In the genomic region with DNA sequence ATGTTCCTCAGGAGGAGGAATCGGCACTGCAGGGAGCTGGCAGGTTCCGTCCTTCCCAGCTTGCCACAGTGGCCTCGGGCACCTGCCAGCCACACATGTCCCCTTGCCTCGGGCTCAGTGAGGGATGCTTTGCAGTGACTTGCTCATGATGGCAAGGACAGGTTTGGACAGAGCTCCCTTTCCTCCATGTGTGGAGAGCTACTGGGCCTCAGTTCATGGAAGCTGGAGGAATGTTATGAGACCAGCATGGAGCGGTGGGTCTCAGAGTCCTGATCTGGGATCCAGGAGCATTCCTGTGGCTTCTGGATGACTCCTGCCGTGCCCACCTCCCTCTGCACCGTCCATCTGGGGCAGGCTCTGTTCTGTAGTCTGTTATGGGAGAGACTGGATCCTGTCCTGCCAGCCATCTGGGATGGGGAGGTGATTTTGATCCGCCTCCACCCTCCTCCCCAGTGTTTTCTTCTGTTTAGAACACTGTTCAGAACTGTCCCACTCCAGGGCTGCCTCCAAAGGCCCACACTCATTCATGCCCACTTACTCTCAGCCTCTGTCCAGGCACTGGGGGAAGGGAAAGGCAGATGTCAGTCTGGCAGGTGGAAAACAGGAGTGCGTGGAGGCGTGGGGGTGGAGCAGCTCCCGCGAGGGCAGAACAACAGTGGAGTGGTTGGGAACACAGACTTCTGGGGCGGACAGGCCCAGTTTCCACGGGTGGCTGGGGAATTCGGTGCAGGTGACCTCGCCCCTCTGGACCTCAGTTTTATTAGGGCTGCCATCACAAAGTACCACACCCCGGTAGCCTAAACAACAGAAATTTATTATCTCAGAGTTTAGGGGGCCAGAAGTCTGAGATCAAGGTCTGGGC, we compare ENCODE assay signal across 12 cellular contexts. TPM values are rescaled to one million over a fixed set of nuclear protein-coding genes. Genes with fewer than 3 reads are reported as not detected.
DNase-seq lines count a peak whose midpoint lies in the region; ATAC-seq and TF ChIP-seq lines count a peak whose summit lies in the region.
"Had no signal": no experiment of that assay in that cellular context is flagged by ENCODE, and none has a peak within 500 bp of the region (broad histone marks: within the 10 kb centered on the region; RNA-seq: fewer than 3 reads in every experiment).

No MANE protein-coding gene starts in this region.

- no peak overlapping the region for H2AFZ ChIP-seq in SK-N-SH (ENCODE audit: low read depth)

- H3K4me3 Mint-ChIP-seq in type B pancreatic cell: no peak overlapping the region
- H3K4me3 Mint-ChIP-seq: effector memory CD8-positive, alpha-beta T cell had no signal

- H3K36me3 ChIP-seq in SK-N-SH (replicated peaks in 1 of 2; ENCODE audit: control insufficient read depth in 1 of 2, insufficient read depth in 2 of 2, low read length in 1 of 2): peaks cover 0 to 3% of the 10 kb centered on the region in 2 experiments

- no peak for DNase-seq in SK-N-SH
- DNase-seq in T1000 (lab: John Stamatoyannopoulos, UW): peak; percentile 38
- DNase-seq in kidney tubule cell (ENCODE audit: low spot score): peak; percentile 37
- DNase-seq in type B pancreatic cell (ENCODE audit: extremely low spot score, unreplicated experiment): no peak
- DNase-seq in activated CD4-positive, CD25-positive, alpha-beta regulatory T cell (lab: John Stamatoyannopoulos, UW): no peak
- DNase-seq: activated CD4-positive, alpha-beta T cell treated with anti-CD3 and anti-CD28 coated beads for 4 hours; activated naive CD4-positive, alpha-beta T cell; effector memory CD8-positive, alpha-beta T cell had no signal

- TF ChIP-seq EP300 in SK-N-SH (IDR thresholded peaks at IDR 0.05; ENCODE audit: borderline replicate concordance in 1 of 2, low read depth in 1 of 2, low read length in 1 of 2): no peak

- peaks cover 11% of the 10 kb centered on the region for H3K4me1 Mint-ChIP-seq in type B pancreatic cell (ENCODE audit: unreplicated experiment)

- H3K4me1 ChIP-seq in SK-N-SH (ENCODE audit: control insufficient read depth in 1 of 2, insufficient read depth in 2 of 2, low read depth in 1 of 2, low read length in 1 of 2): peaks cover 5 to 14% of the 10 kb centered on the region in 2 experiments; a peak in 2 of 4 replicates

- H3K27ac Mint-ChIP-seq in type B pancreatic cell: peak overlapping the region; percentile 77
- H3K27ac Mint-ChIP-seq: effector memory CD8-positive, alpha-beta T cell had no signal

- H3K27me3 ChIP-seq in SK-N-SH (ENCODE audit: insufficient read depth): no peaks in the 10 kb centered on the region
- H3K27me3 ChIP-seq: tibial artery had no signal

- no peaks in the 10 kb centered on the region for H3K27me3 Mint-ChIP-seq in type B pancreatic cell
- H3K27me3 Mint-ChIP-seq: effector memory CD8-positive, alpha-beta T cell had no signal

- peaks cover 99% of the 10 kb centered on the region for H3K79me2 ChIP-seq in SK-N-SH (ENCODE audit: insufficient read depth)

- H3K4me2 ChIP-seq in SK-N-SH: no peak overlapping the region

- H3K27ac ChIP-seq in SK-N-SH (ENCODE audit: low read depth in 2 of 2, low read length in 1 of 2): peak overlapping the region in 1 of 2 experiments; percentile 30; a peak in 1 of 4 replicates
- H3K27ac ChIP-seq: tibial artery had no signal

- H3K9me3 Mint-ChIP-seq in type B pancreatic cell: peaks cover 9% of the 10 kb centered on the region

- POLR2A ChIA-PET in SK-N-SH (lab: Yijun Ruan, JAX): interaction anchor here (0.8 kb wide), 1 partner anchor 38 kb away, joined by 3 read pairs; no protein-coding TSS in a partner anchor

- no peaks in the 10 kb centered on the region for H3K9me2 ChIP-seq in SK-N-SH

- CTCF ChIA-PET in SK-N-SH (lab: Yijun Ruan, JAX): no interaction called here

- H3K9me3 ChIP-seq in SK-N-SH: 0 out of 2 replicates have a peak, but pooled peaks cover 2% of the 10 kb centered on the region

- WGBS in SK-N-SH (ENCODE audit: low lambda C conversion rate): 85% methylated on average over 13 of the region's 17 CpGs

- no peak for TF ChIP-seq RAD21 in SK-N-SH (IDR thresholded peaks at IDR 0.05; ENCODE audit: low read length)

- peaks cover 7% of the 10 kb centered on the region for H3K36me3 Mint-ChIP-seq in type B pancreatic cell

- H4K20me1 ChIP-seq in SK-N-SH (ENCODE audit: insufficient read depth): no peaks in the 10 kb centered on the region

- H3K9ac ChIP-seq in SK-N-SH: no peak overlapping the region

- H3F3A ChIP-seq in SK-N-SH (replicated peaks; ENCODE audit: insufficient read depth): peaks cover 8% of the 10 kb centered on the region

- TF ChIP-seq CTCF in SK-N-SH (IDR thresholded peaks at IDR 0.05): no peak
- TF ChIP-seq CTCF in type B pancreatic cell (conservative IDR thresholded peaks at IDR 0.05): no peak

- no peak overlapping the region for H3K4me3 ChIP-seq in SK-N-SH (ENCODE audit: low read depth in 2 of 2, low read length in 1 of 2)
- H3K4me3 ChIP-seq: tibial artery had no signal

- ATAC-seq in SK-N-SH treated with all-trans-retinoic acid at 6 μM for 48 hours (peak; percentile 64), GM18511 (IDR thresholded peaks at IDR 0.05; ENCODE audit: unreplicated experiment) (no peak), GM19395 (IDR thresholded peaks at IDR 0.05; ENCODE audit: unreplicated experiment) (no peak)
- ATAC-seq: effector memory CD8-positive, alpha-beta T cell had no signal

TF ChIP-seq in SK-N-SH treated with all-trans-retinoic acid at 6 μM for 48 hours, 23 proteins besides CTCF, POLR2A, EP300 and RAD21:
- TF ChIP-seq, protein P1, sequence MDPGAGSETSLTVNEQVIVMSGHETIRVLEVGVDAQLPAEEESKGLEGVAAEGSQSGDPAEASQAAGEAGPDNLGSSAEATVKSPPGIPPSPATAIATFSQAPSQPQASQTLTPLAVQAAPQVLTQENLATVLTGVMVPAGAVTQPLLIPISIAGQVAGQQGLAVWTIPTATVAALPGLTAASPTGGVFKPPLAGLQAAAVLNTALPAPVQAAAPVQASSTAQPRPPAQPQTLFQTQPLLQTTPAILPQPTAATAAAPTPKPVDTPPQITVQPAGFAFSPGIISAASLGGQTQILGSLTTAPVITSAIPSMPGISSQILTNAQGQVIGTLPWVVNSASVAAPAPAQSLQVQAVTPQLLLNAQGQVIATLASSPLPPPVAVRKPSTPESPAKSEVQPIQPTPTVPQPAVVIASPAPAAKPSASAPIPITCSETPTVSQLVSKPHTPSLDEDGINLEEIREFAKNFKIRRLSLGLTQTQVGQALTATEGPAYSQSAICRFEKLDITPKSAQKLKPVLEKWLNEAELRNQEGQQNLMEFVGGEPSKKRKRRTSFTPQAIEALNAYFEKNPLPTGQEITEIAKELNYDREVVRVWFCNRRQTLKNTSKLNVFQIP (CRISPR knock-in tag; IDR thresholded peaks at IDR 0.05; ENCODE audit: borderline replicate concordance, low read depth): no peak

TF ChIP-seq in SK-N-SH, 30 proteins besides CTCF, POLR2A, EP300 and RAD21:
- no peak for TF ChIP-seq TCF12 (IDR thresholded peaks at IDR 0.05)
- TF ChIP-seq YY1 (IDR thresholded peaks at IDR 0.05; ENCODE audit: low read depth): no peak
- no peak for TF ChIP-seq MXI1 (IDR thresholded peaks at IDR 0.05; ENCODE audit: low read depth, low read length)
- TF ChIP-seq JUND (IDR thresholded peaks at IDR 0.05): no peak

RNA-seq across cellular contexts. Expression of a gene that starts 59.4 kb away (rescaled TPM):
- polyA plus RNA-seq in SK-N-SH (2012; rRNA removed): 6.7 and 11.6 TPM in 2 replicates
- polyA plus RNA-seq in SK-N-SH (2012; cell fraction: cytosol; rRNA removed): 6.9 and 10.4 TPM in 2 replicates
- 16.0 and 20.2 TPM in 2 replicates for polyA plus RNA-seq in SK-N-SH (2012; cell fraction: nucleus; rRNA removed)
- 53.7 and 62.6 TPM in 2 replicates for total RNA-seq in type B pancreatic cell (ENCODE audit: low replicate concordance)

Comparison
In these comparisons a context has a peak if more than half of its experiments do, and no peak if none do; other contexts are left out.
1. DNase-seq: peak in T1000 (single experiment) and kidney tubule cell (single experiment); none in SK-N-SH (single experiment), type B pancreatic cell (single experiment) and activated CD4-positive, CD25-positive, alpha-beta regulatory T cell (0 of 4).